27 cellular contexts compared by ENCODE assay signal in genomic region chr10:5440206-5440605, GRCh38. TPM values are rescaled to one million over a fixed set of nuclear protein-coding genes. Genes with fewer than 3 reads are reported as not detected.
"Had no signal": no experiment of that assay in that cellular context is flagged by ENCODE, and none has a peak within 500 bp of the region (broad histone marks: within the 10 kb centered on the region; RNA-seq: fewer than 3 reads in every experiment).

No MANE protein-coding gene starts in this region.

- H3K4me3 Mint-ChIP-seq: activated B cell treated with CpG ODN at 0.5 μM for 24 hours; activated CD4-positive, alpha-beta memory T cell treated with anti-CD3 and anti-CD28 coated beads for 36 hours; activated CD4-positive, alpha-beta T cell treated with anti-CD3 and anti-CD28 coated beads, Interleukin-2, amount 10 ng/mL, durations not matched to agents 7 days and 5 days; activated naive CD8-positive, alpha-beta T cell treated with anti-CD3 and anti-CD28 coated beads, Interleukin-2, amount 10 ng/mL, durations not matched to agents 7 days and 5 days had no signal

- H3K36me3 Mint-ChIP-seq: activated CD4-positive, alpha-beta memory T cell treated with anti-CD3 and anti-CD28 coated beads for 36 hours had no signal

- H3K9me3 Mint-ChIP-seq: activated B cell treated with CpG ODN at 0.5 μM for 24 hours; activated CD4-positive, alpha-beta memory T cell treated with anti-CD3 and anti-CD28 coated beads for 36 hours; activated CD4-positive, alpha-beta T cell treated with anti-CD3 and anti-CD28 coated beads, Interleukin-2, amount 10 ng/mL, durations not matched to agents 7 days and 5 days; activated naive CD8-positive, alpha-beta T cell treated with anti-CD3 and anti-CD28 coated beads, Interleukin-2, amount 10 ng/mL, durations not matched to agents 7 days and 5 days had no signal

- H3K27me3 Mint-ChIP-seq: activated B cell treated with CpG ODN at 0.5 μM for 24 hours; activated CD4-positive, alpha-beta memory T cell treated with anti-CD3 and anti-CD28 coated beads for 36 hours; activated CD4-positive, alpha-beta T cell treated with anti-CD3 and anti-CD28 coated beads, Interleukin-2, amount 10 ng/mL, durations not matched to agents 7 days and 5 days; activated naive CD8-positive, alpha-beta T cell treated with anti-CD3 and anti-CD28 coated beads, Interleukin-2, amount 10 ng/mL, durations not matched to agents 7 days and 5 days had no signal

- FAIRE-seq: HepG2 had no signal

- H3K27ac Mint-ChIP-seq: activated B cell treated with CpG ODN at 0.5 μM for 24 hours; activated CD4-positive, alpha-beta memory T cell treated with anti-CD3 and anti-CD28 coated beads for 36 hours; activated CD4-positive, alpha-beta T cell treated with anti-CD3 and anti-CD28 coated beads, Interleukin-2, amount 10 ng/mL, durations not matched to agents 7 days and 5 days; activated naive CD8-positive, alpha-beta T cell treated with anti-CD3 and anti-CD28 coated beads, Interleukin-2, amount 10 ng/mL, durations not matched to agents 7 days and 5 days had no signal

- ATAC-seq: HepG2, SK-N-SH treated with all-trans-retinoic acid at 6 μM for 48 hours had no signal

- DNase-seq: activated B cell treated with CpG ODN at 0.5 μM for 24 hours; activated CD4-positive, alpha-beta memory T cell treated with anti-CD3 and anti-CD28 coated beads for 36 hours; activated CD4-positive, alpha-beta T cell treated with anti-CD3 and anti-CD28 coated beads for 1 hour; activated CD4-positive, alpha-beta T cell treated with anti-CD3 and anti-CD28 coated beads, Interleukin-2, amount 10 ng/mL, durations not matched to agents 7 days and 5 days; activated CD8-positive, alpha-beta memory T cell treated with anti-CD3 and anti-CD28 coated beads, Interleukin-2, amount 50 U/mL, for 48 hours; activated naive CD4-positive, alpha-beta T cell treated with anti-CD3 and anti-CD28 coated beads, Interleukin-2, amount 50 U/mL, for 16 hours; activated naive CD8-positive, alpha-beta T cell treated with anti-CD3 and anti-CD28 coated beads, Interleukin-2, amount 10 ng/mL, durations not matched to agents 7 days and 5 days; activated T-cell treated with anti-CD3 and anti-CD28 coated beads, Interleukin-2, amount 50 U/mL, for 1 hour; adrenal gland; aorta; caudate nucleus; Kasumi-1; NCI-H1048; NCI-H1694; NCI-H2029; NCI-H345; NCI-H510A; NCI-H526 treated with DMSO at 0.1 percent for 48 hours; NCI-H82; Peyer's patch; SHP77; SW 1271 had no signal

RNA-seq across cellular contexts. Expression of gene TUBAL3, which starts 35.6 kb away (rescaled TPM):
- total RNA-seq: activated B cell treated with CpG ODN at 0.5 μM for 24 hours; activated CD4-positive, alpha-beta memory T cell treated with anti-CD3 and anti-CD28 coated beads for 36 hours; activated CD4-positive, alpha-beta T cell treated with anti-CD3 and anti-CD28 coated beads, Interleukin-2, amount 10 ng/mL, durations not matched to agents 7 days and 5 days; activated naive CD8-positive, alpha-beta T cell treated with anti-CD3 and anti-CD28 coated beads, Interleukin-2, amount 10 ng/mL, durations not matched to agents 7 days and 5 days; adrenal gland; aorta; SJSA1; T-helper 1 cell treated with Interleukin-12 subunit alpha and Interleukin-12 subunit beta and Interleukin-4 antibody, amounts not matched to agents 30 ng/mL and 1 ng/mL, for 36 hours had no signal
- polyA plus RNA-seq: adrenal gland had no signal

RNA-seq across cellular contexts. Expression of gene CALML5, which starts 59.2 kb away (rescaled TPM):
- total RNA-seq: activated B cell treated with CpG ODN at 0.5 μM for 24 hours; activated CD4-positive, alpha-beta memory T cell treated with anti-CD3 and anti-CD28 coated beads for 36 hours; activated CD4-positive, alpha-beta T cell treated with anti-CD3 and anti-CD28 coated beads, Interleukin-2, amount 10 ng/mL, durations not matched to agents 7 days and 5 days; activated naive CD8-positive, alpha-beta T cell treated with anti-CD3 and anti-CD28 coated beads, Interleukin-2, amount 10 ng/mL, durations not matched to agents 7 days and 5 days; adrenal gland; aorta; cerebellum; HepG2; Peyer's patch; SJSA1; T-helper 1 cell treated with Interleukin-12 subunit alpha and Interleukin-12 subunit beta and Interleukin-4 antibody, amounts not matched to agents 30 ng/mL and 1 ng/mL, for 36 hours had no signal
- polyA plus RNA-seq: adrenal gland, aorta, HepG2 had no signal
